23 cellular contexts compared by ENCODE assay signal in genomic region chr15:26352909-26353308, GRCh38.
"Had no signal": no experiment of that assay in that cellular context is flagged by ENCODE, and none has a peak within 500 bp of the region (broad histone marks: within the 10 kb centered on the region; RNA-seq: fewer than 3 reads in every experiment).

No MANE protein-coding gene starts in this region.

- H3K27ac Mint-ChIP-seq: effector memory CD8-positive, alpha-beta T cell; naive thymus-derived CD8-positive, alpha-beta T cell; nephron progenitor cell; stimulated activated memory B cell treated with anti-CD40 and anti-IgM and Interleukin-4, amounts not matched to agents 10 μg/mL and 1 μg/mL and 100 μg/mL, for 72 hours; type B pancreatic cell had no signal

- DNase-seq: cortex of kidney; effector memory CD8-positive, alpha-beta T cell; gastrocnemius medialis; heart left ventricle; left cardiac atrium; left lung; naive thymus-derived CD8-positive, alpha-beta T cell; nephron progenitor cell; occipital lobe; ovary; posterior cingulate gyrus; psoas muscle; right cardiac atrium; spleen; stimulated activated CD4-positive, alpha-beta T cell treated with anti-CD3 and anti-CD28 coated beads, Interleukin-4, amount 100 ng/mL, for 4 hours; stimulated activated naive CD8-positive, alpha-beta T cell treated with anti-CD3 and anti-CD28 coated beads, Interleukin-15, Interleukin-2, amounts not matched to agents 100 U/mL and 50 U/mL, for 24 hours; testis; tibial artery had no signal

- FAIRE-seq: islet of Langerhans had no signal

- H3K27me3 Mint-ChIP-seq: effector memory CD8-positive, alpha-beta T cell; stimulated activated memory B cell treated with anti-CD40 and anti-IgM and Interleukin-4, amounts not matched to agents 10 μg/mL and 1 μg/mL and 100 μg/mL, for 72 hours had no signal

- H3K79me2 ChIP-seq: hepatocyte had no signal

- H3K4me1 Mint-ChIP-seq: naive thymus-derived CD8-positive, alpha-beta T cell; nephron progenitor cell; stimulated activated memory B cell treated with anti-CD40 and anti-IgM and Interleukin-4, amounts not matched to agents 10 μg/mL and 1 μg/mL and 100 μg/mL, for 72 hours had no signal

- H3K4me2 ChIP-seq: hepatocyte had no signal

- H3K4me3 ChIP-seq: gastrocnemius medialis, heart left ventricle, hepatocyte, left lung, ovary, psoas muscle, skin epidermis, spleen, testis, tibial artery had no signal

- H3K36me3 Mint-ChIP-seq: stimulated activated memory B cell treated with anti-CD40 and anti-IgM and Interleukin-4, amounts not matched to agents 10 μg/mL and 1 μg/mL and 100 μg/mL, for 72 hours; type B pancreatic cell had no signal

- H3K4me1 ChIP-seq: gastrocnemius medialis, heart left ventricle, left lung, psoas muscle, spleen, testis, tibial artery had no signal

- H3K27ac ChIP-seq: gastrocnemius medialis, heart left ventricle, hepatocyte, left lung, ovary, psoas muscle, skin epidermis, spleen, testis, tibial artery had no signal

- H2AFZ ChIP-seq: hepatocyte had no signal

- H3K36me3 ChIP-seq: gastrocnemius medialis, heart left ventricle, left lung, ovary, spleen, tibial artery had no signal

- H3K4me3 Mint-ChIP-seq: effector memory CD8-positive, alpha-beta T cell; naive thymus-derived CD8-positive, alpha-beta T cell; nephron progenitor cell; stimulated activated memory B cell treated with anti-CD40 and anti-IgM and Interleukin-4, amounts not matched to agents 10 μg/mL and 1 μg/mL and 100 μg/mL, for 72 hours; type B pancreatic cell had no signal

- H3K27me3 ChIP-seq: gastrocnemius medialis, heart left ventricle, hepatocyte, left lung, ovary, spleen, testis, tibial artery had no signal

- H3K9me3 ChIP-seq: gastrocnemius medialis, ovary, testis had no signal
